ENCODE assay signal across 16 cellular contexts in genomic region chr2:221716434-221717303, GRCh38.
A peak's percentile ranks its signal among the peaks of the same experiment; 100 is the strongest.
DNase-seq lines count a peak whose midpoint lies in the region; ATAC-seq, FAIRE-seq and TF ChIP-seq lines count a peak whose summit lies in the region.
"Had no signal": no experiment of that assay in that cellular context is flagged by ENCODE, and none has a peak within 500 bp of the region (broad histone marks: within the 10 kb centered on the region; RNA-seq: fewer than 3 reads in every experiment).

No MANE protein-coding gene starts in this region.

- 80 to 81% methylated on average over 10 of the region's 10 CpGs for WGBS in lung, 2 donors

- ATAC-seq in lung (ENCODE audit: insufficient read depth, low FRiP score) (peak; percentile 34), HG02798 (IDR thresholded peaks at IDR 0.05; ENCODE audit: poor library complexity, unreplicated experiment) (no peak)

- BruUV-seq in Calu3 (replicated peaks; lab: Mats Ljungman, UMichigan) = no TSS peak

- H3K36me3 Mint-ChIP-seq in Calu3 (ENCODE audit: insufficient read depth, unreplicated experiment) = no peaks in the 10 kb centered on the region
- H3K36me3 Mint-ChIP-seq: CD4-positive, CD25-positive, alpha-beta regulatory T cell had no signal

- DNase-seq in Calu3 (no peak), HT1080 (ENCODE audit: low read depth) (peak; percentile 71), astrocyte of the hippocampus (ENCODE audit: low read depth, low spot score) (peak; percentile 47), lung (ENCODE audit: low spot score) (no peak), SW 1271 (lab: John Stamatoyannopoulos, UW) (no peak), frontal cortex (ENCODE audit: low spot score in 2 of 2) (no peak), CD1c-positive myeloid dendritic cell (ENCODE audit: extremely low spot score) (no peak)
- DNase-seq: activated CD8-positive, alpha-beta memory T cell treated with anti-CD3 and anti-CD28 coated beads, Interleukin-2, amount 50 U/mL, for 48 hours; amniotic stem cell; CD4-positive, CD25-positive, alpha-beta regulatory T cell; left ventricle myocardium inferior; NCI-H510A treated with DMSO at 0.1 percent for 48 hours; nephron progenitor cell; small intestine had no signal

- peak overlapping the region; percentile 12 for H3K4me3 Mint-ChIP-seq in Calu3 (ENCODE audit: low read depth, unreplicated experiment)
- H3K4me3 Mint-ChIP-seq: CD4-positive, CD25-positive, alpha-beta regulatory T cell; nephron progenitor cell; WTC11 had no signal

- H3K9me3 ChIP-seq in lung (ENCODE audit: control insufficient read depth in 2 of 2, insufficient read depth in 1 of 2, low read length in 1 of 2) = no peaks in the 10 kb centered on the region

- no peak for TF ChIP-seq CTCF in Calu3 (IDR thresholded peaks at IDR 0.05; ENCODE audit: unreplicated experiment)
- no peak for TF ChIP-seq CTCF in lung (IDR thresholded peaks at IDR 0.05; ENCODE audit: control extremely low read depth, extremely low read depth)

- no peak for FAIRE-seq in frontal cortex (lab: Jason Lieb, UNC)
- FAIRE-seq: small intestine had no signal

- CTCF ChIA-PET in Calu3 (lab: Charles Lee) = interaction anchor here (0.6 to 0.9 kb wide), 3 partner anchors 41 to 82 kb away, joined by 3 to 4 read pairs (median 3); no protein-coding TSS in a partner anchor

- H3K27me3 ChIP-seq in lung (ENCODE audit: control insufficient read depth, insufficient read depth) = no peaks in the 10 kb centered on the region

- no peaks in the 10 kb centered on the region for H3K27me3 Mint-ChIP-seq in Calu3 (ENCODE audit: unreplicated experiment)
- H3K27me3 Mint-ChIP-seq: CD4-positive, CD25-positive, alpha-beta regulatory T cell had no signal

- no peak overlapping the region for H3K4me3 ChIP-seq in lung
- H3K4me3 ChIP-seq: left ventricle myocardium inferior had no signal

- no peaks in the 10 kb centered on the region for H3K4me1 ChIP-seq in lung (ENCODE audit: control insufficient read depth in 2 of 2, insufficient read depth in 2 of 2, low read length in 2 of 2)
- H3K4me1 ChIP-seq: left ventricle myocardium inferior had no signal

- no peaks in the 10 kb centered on the region for H3K36me3 ChIP-seq in lung (ENCODE audit: control insufficient read depth in 2 of 2, insufficient read depth in 2 of 2, low read length in 2 of 2)
- H3K36me3 ChIP-seq: left ventricle myocardium inferior had no signal

- intact Hi-C loops in Calu3 (cut with micrococcal nuclease; ENCODE audit: unreplicated experiment) = no loop called here

- H3K27ac Mint-ChIP-seq in Calu3 (ENCODE audit: unreplicated experiment) = peak overlapping the region; percentile 62
- H3K27ac Mint-ChIP-seq: CD4-positive, CD25-positive, alpha-beta regulatory T cell; nephron progenitor cell; WTC11 had no signal

- H3K4me1 Mint-ChIP-seq in Calu3 (ENCODE audit: low read depth, unreplicated experiment) = peaks cover 12% of the 10 kb centered on the region
- H3K4me1 Mint-ChIP-seq: CD4-positive, CD25-positive, alpha-beta regulatory T cell had no signal

- no peak overlapping the region for H3K27ac ChIP-seq in lung (ENCODE audit: low read depth in 1 of 2, low read length in 1 of 2)
- H3K27ac ChIP-seq: left ventricle myocardium inferior had no signal

- H3K9me3 Mint-ChIP-seq in Calu3 (ENCODE audit: low read depth, unreplicated experiment) = no peaks in the 10 kb centered on the region

Comparison
In these comparisons a context has a peak if more than half of its experiments do, and no peak if none do; other contexts are left out.
1. DNase-seq: peak in HT1080 (single experiment) and astrocyte of the hippocampus (single experiment); none in Calu3 (single experiment), lung (single experiment), SW 1271 (0 of 2), frontal cortex (0 of 2) and CD1c-positive myeloid dendritic cell (single experiment).